13 cellular contexts compared by ENCODE assay signal in the genomic region with DNA sequence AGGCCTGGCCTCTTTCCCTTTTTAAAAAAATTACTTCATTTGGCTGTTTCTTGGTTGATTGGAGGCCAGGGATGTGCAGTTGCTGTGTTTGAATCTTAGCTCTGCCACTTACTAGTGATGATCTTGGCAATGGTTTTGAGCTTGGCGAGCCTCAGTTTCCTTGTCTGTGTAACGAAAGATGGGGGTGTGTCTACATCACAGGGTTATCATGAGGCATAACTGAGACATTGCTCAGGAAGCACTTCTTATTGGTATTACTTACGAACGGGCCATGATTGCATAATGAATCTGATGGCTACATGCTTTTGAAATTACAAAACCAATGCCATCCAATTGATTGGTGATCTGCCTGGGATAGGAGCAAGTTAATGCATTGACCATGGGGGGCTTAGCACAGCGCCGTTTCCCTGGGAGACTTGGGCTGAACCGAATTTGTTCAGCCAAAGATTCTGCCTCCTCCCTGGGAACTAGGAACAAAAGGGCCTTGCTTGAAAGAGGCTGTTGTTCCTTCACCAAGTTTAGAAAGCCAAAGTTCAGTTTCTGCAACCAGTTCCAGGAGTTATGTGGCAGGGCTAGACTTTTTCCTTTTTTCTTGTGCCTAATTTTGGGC. TPM values are rescaled to one million over a fixed set of nuclear protein-coding genes. Genes with fewer than 3 reads are reported as not detected.
DNase-seq lines count a peak whose midpoint lies in the region; ATAC-seq and TF ChIP-seq lines count a peak whose summit lies in the region.
"Had no signal": no experiment of that assay in that cellular context is flagged by ENCODE, and none has a peak within 500 bp of the region (broad histone marks: within the 10 kb centered on the region; RNA-seq: fewer than 3 reads in every experiment).

No MANE protein-coding gene starts in this region.

- H3K79me2 ChIP-seq in OCI-LY1 (ENCODE audit: insufficient read depth, low read length): peaks cover 83% of the 10 kb centered on the region
- peaks cover 5% of the 10 kb centered on the region for H3K79me2 ChIP-seq in fibroblast of lung (ENCODE audit: control insufficient read depth, insufficient read depth, low read length)

- no peak overlapping the region for H3K9ac ChIP-seq in OCI-LY1 (ENCODE audit: low read length)
- H3K9ac ChIP-seq in fibroblast of lung (ENCODE audit: insufficient read depth, low read length): no peak overlapping the region
- H3K9ac ChIP-seq: KMS-11 had no signal

- TF ChIP-seq CTCF in OCI-LY1 (IDR thresholded peaks at IDR 0.05; ENCODE audit: low read length): no peak
- TF ChIP-seq CTCF in fibroblast of lung (conservative IDR thresholded peaks at IDR 0.05 in 1 of 2, IDR thresholded peaks at IDR 0.05 in 1 of 2; ENCODE audit: low read depth in 1 of 2, low read length in 2 of 2): no peak
- no peak for TF ChIP-seq CTCF in spleen (IDR thresholded peaks at IDR 0.05 in 8 of 11, conservative IDR thresholded peaks at IDR 0.05 in 3 of 11)

- H2AFZ ChIP-seq in OCI-LY1 (ENCODE audit: low read length) (no peak overlapping the region), fibroblast of lung (ENCODE audit: low read length) (no peak overlapping the region)

- no peak for ATAC-seq in HG03095 (IDR thresholded peaks at IDR 0.05; ENCODE audit: unreplicated experiment)

- H3K27me3 ChIP-seq in OCI-LY1 (ENCODE audit: insufficient read depth, low read length): no peaks in the 10 kb centered on the region
- H3K27me3 ChIP-seq in fibroblast of lung (ENCODE audit: control insufficient read depth, insufficient read depth, low read length): no peaks in the 10 kb centered on the region
- H3K27me3 ChIP-seq in spleen (replicated peaks in 1 of 7): no peaks in the 10 kb centered on the region
- H3K27me3 ChIP-seq: cardiac muscle cell had no signal

- H4K20me1 ChIP-seq in OCI-LY1 (ENCODE audit: insufficient read depth, low read length): no peaks in the 10 kb centered on the region
- no peaks in the 10 kb centered on the region for H4K20me1 ChIP-seq in fibroblast of lung (ENCODE audit: control insufficient read depth, extremely low read depth, insufficient read depth, low read length)

- H3K4me2 ChIP-seq in OCI-LY1 (ENCODE audit: low read length) (no peak overlapping the region), fibroblast of lung (ENCODE audit: extremely low read depth, insufficient read depth, low read length) (no peak overlapping the region)
- H3K4me2 ChIP-seq: KMS-11 had no signal

- 0 out of 2 replicates have a peak, but pooled peaks cover 4% of the 10 kb centered on the region for H3F3A ChIP-seq in OCI-LY1 (ENCODE audit: insufficient read depth, low read length)

- DNase-seq in ELR (ENCODE audit: low read depth): peak; percentile 24
- DNase-seq in fibroblast of lung (ENCODE audit: low read depth in 2 of 2): peak; percentile 53 to 58
- no peak for DNase-seq in spleen
- no peak for DNase-seq in NCI-H187 (lab: John Stamatoyannopoulos, UW)
- DNase-seq in amniotic stem cell (lab: John Stamatoyannopoulos, UW): no peak
- DNase-seq: foreskin melanocyte; kidney glomerular epithelial cell; NCI-H226; stimulated activated naive CD4-positive, alpha-beta T cell had no signal

- no peaks in the 10 kb centered on the region for H3K9me2 ChIP-seq in OCI-LY1 (ENCODE audit: low read depth, low read length)

- peaks cover 45% of the 10 kb centered on the region for H3K36me3 ChIP-seq in OCI-LY1 (ENCODE audit: insufficient read depth, low read length)
- H3K36me3 ChIP-seq in fibroblast of lung (ENCODE audit: control insufficient read depth, insufficient read depth, low read length): no peaks in the 10 kb centered on the region
- H3K36me3 ChIP-seq in spleen: peaks cover 0 to 15% (median 0%) of the 10 kb centered on the region in 6 donors
- H3K36me3 ChIP-seq: cardiac muscle cell had no signal

- peak overlapping the region; percentile 10 for H3K27ac ChIP-seq in OCI-LY1 (ENCODE audit: low read depth, low read length, poor library complexity, severe bottlenecking)
- H3K27ac ChIP-seq in fibroblast of lung (ENCODE audit: insufficient read depth, low read length): no peak overlapping the region
- peak overlapping the region in 5 of 8 donors; percentile 31 to 95 (median 61) for H3K27ac ChIP-seq in spleen
- H3K27ac ChIP-seq: cardiac muscle cell, KMS-11 had no signal

- no peak for TF ChIP-seq POLR2A in spleen (IDR thresholded peaks at IDR 0.05)

- H3K4me3 ChIP-seq in OCI-LY1 (ENCODE audit: low read depth, low read length, poor library complexity, severe bottlenecking): no peak overlapping the region
- no peak overlapping the region for H3K4me3 ChIP-seq in fibroblast of lung (replicated peaks in 1 of 4; ENCODE audit: control extremely low read depth in 1 of 4, insufficient read depth in 1 of 4, low read depth in 3 of 4, low read length in 4 of 4)
- H3K4me3 ChIP-seq in spleen: no peak overlapping the region
- H3K4me3 ChIP-seq: cardiac muscle cell had no signal

- H3K4me1 ChIP-seq in OCI-LY1 (ENCODE audit: insufficient read depth, low read length, severe bottlenecking) (peaks cover 38% of the 10 kb centered on the region), fibroblast of lung (ENCODE audit: control insufficient read depth, extremely low read depth, insufficient read depth, low read length) (peaks cover 2% of the 10 kb centered on the region), spleen (peaks cover 32 to 100% (median 92%) of the 10 kb centered on the region in 6 donors)

- H3K9me3 ChIP-seq in OCI-LY1 (ENCODE audit: low read length) (no peaks in the 10 kb centered on the region), fibroblast of lung (ENCODE audit: control insufficient read depth, insufficient read depth, low read depth, low read length) (no peaks in the 10 kb centered on the region), spleen (no peaks in the 10 kb centered on the region)

- intact Hi-C loops in spleen (cut with DNase I; ENCODE audit: low total_unique reads): loop anchor here (10.0 kb wide), 1 partner anchor 48 kb away; no protein-coding TSS in a partner anchor

- 62 to 87% (median 71%) methylated on average over 7 of the region's 7 CpGs for WGBS in spleen, 5 donors

RNA-seq across cellular contexts. Expression of gene CMIP, which starts 21.8 kb away (rescaled TPM):
- total RNA-seq in fibroblast of lung (2.8 and 5.1 TPM in 2 replicates), spleen (100 to 1,000 TPM in 1 of 7 donors, 10 to 100 TPM in 6; 49.9 to 107 (median 67.1) TPM)
- polyA plus RNA-seq in fibroblast of lung (1.9 and 3.5 TPM in 2 replicates), spleen (10 to 100 TPM in 1 of 3 donors, 1 to 10 TPM in 2; 6.0 to 11.8 (median 6.2) TPM)
- polyA plus RNA-seq in fibroblast of lung (2012): 9.2 and 12.4 TPM in 2 replicates
- 24.9 and 28.8 TPM in 2 replicates for polyA minus RNA-seq in fibroblast of lung (ENCODE audit: low replicate concordance)

Comparison
In these comparisons a context has a peak if more than half of its experiments do, and no peak if none do; other contexts are left out.
1. DNase-seq: peak in ELR (single experiment) and fibroblast of lung (2 of 2); none in spleen (single experiment), NCI-H187 (0 of 2) and amniotic stem cell (single experiment).